13 cellular contexts compared by ENCODE assay signal in genomic region chr12:4147051-4147481, GRCh38.
DNase-seq lines count a peak whose midpoint lies in the region; ATAC-seq and TF ChIP-seq lines count a peak whose summit lies in the region.
"Had no signal": no experiment of that assay in that cellular context is flagged by ENCODE, and none has a peak within 500 bp of the region (broad histone marks: within the 10 kb centered on the region; RNA-seq: fewer than 3 reads in every experiment).

No MANE protein-coding gene starts in this region.

- TF ChIP-seq CTCF in natural killer cell (IDR thresholded peaks at IDR 0.05): no peak

- H3K27me3 Mint-ChIP-seq in natural killer cell treated with Interleukin-12 subunit alpha and Interleukin-12 subunit beta and Interleukin-15 and Interleukin-18, amount 100 ng/mL, for 72 hours: no peaks in the 10 kb centered on the region
- H3K27me3 Mint-ChIP-seq in natural killer cell (ENCODE audit: low read depth in 2 of 2) (peaks cover 0 to 2% of the 10 kb centered on the region in 2 donors), T-cell (no peaks in the 10 kb centered on the region)
- no peaks in the 10 kb centered on the region for H3K27me3 Mint-ChIP-seq in effector memory CD8-positive, alpha-beta T cell

- POLR2A ChIA-PET in T-cell (lab: Charles Lee): no interaction called here

- intact Hi-C loops in natural killer cell (cut with micrococcal nuclease): no loop called here

- peak overlapping the region; percentile 96 to 99 for H3K27ac Mint-ChIP-seq in natural killer cell treated with Interleukin-12 subunit alpha and Interleukin-12 subunit beta and Interleukin-15 and Interleukin-18, amount 100 ng/mL, for 72 hours
- H3K27ac Mint-ChIP-seq in natural killer cell (peak overlapping the region in 1 of 2 donors; percentile 26), T-cell (peak overlapping the region; percentile 56 to 74)
- H3K27ac Mint-ChIP-seq in effector memory CD8-positive, alpha-beta T cell: peak overlapping the region; percentile 67 to 86

- peaks cover 3% of the 10 kb centered on the region for H3K9me3 Mint-ChIP-seq in natural killer cell treated with Interleukin-12 subunit alpha and Interleukin-12 subunit beta and Interleukin-15 and Interleukin-18, amount 100 ng/mL, for 72 hours
- H3K9me3 Mint-ChIP-seq in natural killer cell (no peaks in the 10 kb centered on the region), T-cell (peaks cover 0 to 4% (median 4%) of the 10 kb centered on the region in 3 donors)
- no peaks in the 10 kb centered on the region for H3K9me3 Mint-ChIP-seq in effector memory CD8-positive, alpha-beta T cell

- ATAC-seq in natural killer cell treated with Interleukin-12 subunit alpha and Interleukin-12 subunit beta and Interleukin-15 and Interleukin-18, amount 100 ng/mL, for 72 hours: no peak
- ATAC-seq in natural killer cell (no peak), T-cell (replicated peaks in 1 of 4) (no peak), GM19324 (IDR thresholded peaks at IDR 0.05; ENCODE audit: low FRiP score, unreplicated experiment) (no peak)
- no peak for ATAC-seq in effector memory CD8-positive, alpha-beta T cell (replicated peaks)
- ATAC-seq: gastroesophageal sphincter had no signal

- CTCF ChIA-PET in T-cell (lab: Charles Lee): interaction anchor here in 1 of 2 donors (0.7 kb wide), 1 partner anchor 130 kb away, joined by 3 read pairs; no protein-coding TSS in a partner anchor

- peaks cover 6% of the 10 kb centered on the region for H3K36me3 Mint-ChIP-seq in natural killer cell treated with Interleukin-12 subunit alpha and Interleukin-12 subunit beta and Interleukin-15 and Interleukin-18, amount 100 ng/mL, for 72 hours
- no peaks in the 10 kb centered on the region for H3K36me3 Mint-ChIP-seq in natural killer cell
- H3K36me3 Mint-ChIP-seq in T-cell: peaks cover 3% of the 10 kb centered on the region
- H3K36me3 Mint-ChIP-seq in effector memory CD8-positive, alpha-beta T cell (ENCODE audit: insufficient read depth): peaks cover 3% of the 10 kb centered on the region

- peaks cover 87 to 94% of the 10 kb centered on the region in 2 donors for H3K4me1 Mint-ChIP-seq in natural killer cell treated with Interleukin-12 subunit alpha and Interleukin-12 subunit beta and Interleukin-15 and Interleukin-18, amount 100 ng/mL, for 72 hours (ENCODE audit: low read depth in 2 of 2)
- H3K4me1 Mint-ChIP-seq in natural killer cell: peaks cover 18 to 27% of the 10 kb centered on the region in 2 donors
- H3K4me1 Mint-ChIP-seq in T-cell: peaks cover 51 to 83% (median 61%) of the 10 kb centered on the region in 3 donors
- H3K4me1 Mint-ChIP-seq in effector memory CD8-positive, alpha-beta T cell (ENCODE audit: low read depth in 2 of 2): peaks cover 42 to 54% of the 10 kb centered on the region in 2 donors

- no peak for DNase-seq in natural killer cell treated with Interleukin-12 subunit alpha and Interleukin-12 subunit beta and Interleukin-15 and Interleukin-18, amount 100 ng/mL, for 72 hours (ENCODE audit: low spot score)
- DNase-seq in natural killer cell (no peak), T-cell (no peak), midbrain (lab: John Stamatoyannopoulos, UW) (no peak), NCI-H748 (lab: John Stamatoyannopoulos, UW; ENCODE audit: unreplicated experiment) (no peak)
- no peak for DNase-seq in effector memory CD8-positive, alpha-beta T cell
- DNase-seq: NCI-H1930, NCI-H526, sigmoid colon, T1000, upper lobe of left lung had no signal

- peak overlapping the region; percentile 49 for H3K4me3 Mint-ChIP-seq in natural killer cell treated with Interleukin-12 subunit alpha and Interleukin-12 subunit beta and Interleukin-15 and Interleukin-18, amount 100 ng/mL, for 72 hours
- H3K4me3 Mint-ChIP-seq in natural killer cell: no peak overlapping the region
- no peak overlapping the region for H3K4me3 Mint-ChIP-seq in T-cell
- H3K4me3 Mint-ChIP-seq in effector memory CD8-positive, alpha-beta T cell: no peak overlapping the region
